Comparison of ENCODE assay signal across 20 cellular contexts in genomic region chr9:93801581-93802284, GRCh38.
DNase-seq lines count a peak whose midpoint lies in the region; ATAC-seq and TF ChIP-seq lines count a peak whose summit lies in the region.
"Had no signal": no experiment of that assay in that cellular context is flagged by ENCODE, and none has a peak within 500 bp of the region (broad histone marks: within the 10 kb centered on the region; RNA-seq: fewer than 3 reads in every experiment).

No MANE protein-coding gene starts in this region.

- TF ChIP-seq EP300 in esophagus muscularis mucosa (IDR thresholded peaks at IDR 0.05), result no peak

- no peaks in the 10 kb centered on the region for H3K36me3 ChIP-seq in esophagus muscularis mucosa
- no peaks in the 10 kb centered on the region for H3K36me3 ChIP-seq in upper lobe of right lung
- H3K36me3 ChIP-seq: BLaER1 treated with 17β-estradiol and CSF1 and Interleukin-3, amounts not matched to agents 10 nM and 100 nM had no signal

- H3K4me3 Mint-ChIP-seq in activated CD4-positive, alpha-beta T cell treated with anti-CD3 and anti-CD28 coated beads, Interleukin-2, amount 10 ng/mL, durations not matched to agents 24 days and 14 days, result no peak overlapping the region
- no peak overlapping the region for H3K4me3 Mint-ChIP-seq in activated CD4-positive, alpha-beta T cell treated with anti-CD3 and anti-CD28 coated beads for 36 hours
- no peak overlapping the region for H3K4me3 Mint-ChIP-seq in natural killer cell treated with Interleukin-12 subunit alpha and Interleukin-12 subunit beta and Interleukin-15 and Interleukin-18, amount 100 ng/mL, for 72 hours
- H3K4me3 Mint-ChIP-seq: B cell; CD4-positive, alpha-beta T cell; CD8-positive, alpha-beta T cell had no signal

- CTCF ChIA-PET in activated CD4-positive, alpha-beta T cell treated with anti-CD3 and anti-CD28 coated beads for 36 hours (lab: Charles Lee), result no interaction called here

- POLR2A ChIA-PET in activated CD4-positive, alpha-beta T cell treated with anti-CD3 and anti-CD28 coated beads for 36 hours (lab: Charles Lee), result no interaction called here

- no peak for TF ChIP-seq CTCF in esophagus muscularis mucosa (IDR thresholded peaks at IDR 0.05)
- no peak for TF ChIP-seq CTCF in upper lobe of right lung (IDR thresholded peaks at IDR 0.05)

- H3K4me1 Mint-ChIP-seq in activated CD4-positive, alpha-beta T cell treated with anti-CD3 and anti-CD28 coated beads, Interleukin-2, amount 10 ng/mL, durations not matched to agents 24 days and 14 days, result no peaks in the 10 kb centered on the region
- H3K4me1 Mint-ChIP-seq in activated CD4-positive, alpha-beta T cell treated with anti-CD3 and anti-CD28 coated beads for 36 hours, result no peaks in the 10 kb centered on the region
- H3K4me1 Mint-ChIP-seq in natural killer cell treated with Interleukin-12 subunit alpha and Interleukin-12 subunit beta and Interleukin-15 and Interleukin-18, amount 100 ng/mL, for 72 hours (ENCODE audit: low read depth in 2 of 2), result no peaks in the 10 kb centered on the region
- H3K4me1 Mint-ChIP-seq: B cell had no signal

- H3K27ac ChIP-seq in esophagus muscularis mucosa (replicated peaks in 1 of 4), result no peak overlapping the region
- H3K27ac ChIP-seq in upper lobe of right lung, result no peak overlapping the region
- H3K27ac ChIP-seq: 22Rv1; A549; BLaER1 treated with 17β-estradiol and CSF1 and Interleukin-3, amounts not matched to agents 10 nM and 100 nM; C4-2B had no signal

- H3K9me3 Mint-ChIP-seq in activated CD4-positive, alpha-beta T cell treated with anti-CD3 and anti-CD28 coated beads, Interleukin-2, amount 10 ng/mL, durations not matched to agents 24 days and 14 days, result no peaks in the 10 kb centered on the region
- H3K9me3 Mint-ChIP-seq in activated CD4-positive, alpha-beta T cell treated with anti-CD3 and anti-CD28 coated beads for 36 hours (ENCODE audit: low read depth), result peaks cover 9% of the 10 kb centered on the region
- peaks cover 9% of the 10 kb centered on the region for H3K9me3 Mint-ChIP-seq in natural killer cell treated with Interleukin-12 subunit alpha and Interleukin-12 subunit beta and Interleukin-15 and Interleukin-18, amount 100 ng/mL, for 72 hours

- H3K4me1 ChIP-seq in esophagus muscularis mucosa (no peaks in the 10 kb centered on the region), upper lobe of right lung (no peaks in the 10 kb centered on the region)
- H3K4me1 ChIP-seq: A549, Caco-2 had no signal

- WGBS in esophagus muscularis mucosa, result 86% methylated on average over 3 of the region's 7 CpGs

- H3K27me3 Mint-ChIP-seq in activated CD4-positive, alpha-beta T cell treated with anti-CD3 and anti-CD28 coated beads, Interleukin-2, amount 10 ng/mL, durations not matched to agents 24 days and 14 days, result peaks cover 6% of the 10 kb centered on the region
- peaks cover 32% of the 10 kb centered on the region for H3K27me3 Mint-ChIP-seq in activated CD4-positive, alpha-beta T cell treated with anti-CD3 and anti-CD28 coated beads for 36 hours
- peaks cover 18 to 47% of the 10 kb centered on the region in 2 donors for H3K27me3 Mint-ChIP-seq in natural killer cell treated with Interleukin-12 subunit alpha and Interleukin-12 subunit beta and Interleukin-15 and Interleukin-18, amount 100 ng/mL, for 72 hours

- TF ChIP-seq POLR2A in esophagus muscularis mucosa (IDR thresholded peaks at IDR 0.05; ENCODE audit: low read depth), result no peak

- H3K4me3 ChIP-seq in esophagus muscularis mucosa, result no peak overlapping the region
- H3K4me3 ChIP-seq in upper lobe of right lung, result no peak overlapping the region
- H3K4me3 ChIP-seq: A549; BLaER1 treated with 17β-estradiol and CSF1 and Interleukin-3, amounts not matched to agents 10 nM and 100 nM had no signal

- peak; percentile 28 for DNase-seq in activated CD4-positive, alpha-beta T cell treated with anti-CD3 and anti-CD28 coated beads, Interleukin-2, amount 10 ng/mL, durations not matched to agents 24 days and 14 days
- DNase-seq in activated CD4-positive, alpha-beta T cell treated with anti-CD3 and anti-CD28 coated beads for 36 hours, result no peak
- DNase-seq in esophagus muscularis mucosa (ENCODE audit: extremely low spot score), result peak; percentile 45
- DNase-seq in natural killer cell treated with Interleukin-12 subunit alpha and Interleukin-12 subunit beta and Interleukin-15 and Interleukin-18, amount 100 ng/mL, for 72 hours (ENCODE audit: low spot score), result no peak
- DNase-seq in upper lobe of right lung, result no peak
- no peak for DNase-seq in LoVo (ENCODE audit: low spot score)
- DNase-seq in hypothalamus (lab: John Stamatoyannopoulos, UW), result no peak
- DNase-seq: AML-193; Caco-2; Calu3; CD4-positive, alpha-beta T cell; DMS79 treated with DMSO at 0.1 percent for 48 hours; GF-D8 had no signal

- intact Hi-C loops in activated CD4-positive, alpha-beta T cell treated with anti-CD3 and anti-CD28 coated beads, Interleukin-2, amount 10 ng/mL, durations not matched to agents 24 days and 14 days (cut with micrococcal nuclease), result no loop called here
- intact Hi-C loops in activated CD4-positive, alpha-beta T cell treated with anti-CD3 and anti-CD28 coated beads for 36 hours (cut with DNase I, micrococcal nuclease), result no loop called here
- intact Hi-C loops in esophagus muscularis mucosa (cut with DNase I), result no loop called here
- intact Hi-C loops in upper lobe of right lung (cut with DNase I), result no loop called here

- no peak for ATAC-seq in activated CD4-positive, alpha-beta T cell treated with anti-CD3 and anti-CD28 coated beads for 36 hours
- ATAC-seq in natural killer cell treated with Interleukin-12 subunit alpha and Interleukin-12 subunit beta and Interleukin-15 and Interleukin-18, amount 100 ng/mL, for 72 hours, result peak; percentile 17 to 24
- peak; percentile 57 for ATAC-seq in upper lobe of right lung
- no peak for ATAC-seq in GM19351 (IDR thresholded peaks at IDR 0.05; ENCODE audit: unreplicated experiment)
- ATAC-seq: A549; CD8-positive, alpha-beta T cell had no signal

- H3K9me3 ChIP-seq in esophagus muscularis mucosa (peaks cover 0 to 8% (median 7%) of the 10 kb centered on the region in 4 donors), upper lobe of right lung (no peaks in the 10 kb centered on the region)
- H3K9me3 ChIP-seq: Caco-2 had no signal

- H3K36me3 Mint-ChIP-seq in activated CD4-positive, alpha-beta T cell treated with anti-CD3 and anti-CD28 coated beads, Interleukin-2, amount 10 ng/mL, durations not matched to agents 24 days and 14 days (ENCODE audit: low read depth), result no peaks in the 10 kb centered on the region
- H3K36me3 Mint-ChIP-seq in activated CD4-positive, alpha-beta T cell treated with anti-CD3 and anti-CD28 coated beads for 36 hours (ENCODE audit: low read depth), result no peaks in the 10 kb centered on the region
- H3K36me3 Mint-ChIP-seq in natural killer cell treated with Interleukin-12 subunit alpha and Interleukin-12 subunit beta and Interleukin-15 and Interleukin-18, amount 100 ng/mL, for 72 hours, result peaks cover 12% of the 10 kb centered on the region
- H3K36me3 Mint-ChIP-seq: CD8-positive, alpha-beta T cell had no signal

- peaks cover 0 to 25% (median 0%) of the 10 kb centered on the region in 4 donors for H3K27me3 ChIP-seq in esophagus muscularis mucosa
- H3K27me3 ChIP-seq in upper lobe of right lung, result no peaks in the 10 kb centered on the region
- H3K27me3 ChIP-seq: BLaER1 treated with 17β-estradiol and CSF1 and Interleukin-3, amounts not matched to agents 10 nM and 100 nM had no signal

- H3K27ac Mint-ChIP-seq in activated CD4-positive, alpha-beta T cell treated with anti-CD3 and anti-CD28 coated beads, Interleukin-2, amount 10 ng/mL, durations not matched to agents 24 days and 14 days, result no peak overlapping the region
- no peak overlapping the region for H3K27ac Mint-ChIP-seq in activated CD4-positive, alpha-beta T cell treated with anti-CD3 and anti-CD28 coated beads for 36 hours
- H3K27ac Mint-ChIP-seq in natural killer cell treated with Interleukin-12 subunit alpha and Interleukin-12 subunit beta and Interleukin-15 and Interleukin-18, amount 100 ng/mL, for 72 hours, result no peak overlapping the region
- H3K27ac Mint-ChIP-seq: B cell; CD4-positive, alpha-beta T cell; CD8-positive, alpha-beta T cell had no signal

Comparison
In these comparisons a context has a peak if more than half of its experiments do, and no peak if none do; other contexts are left out.
1. DNase-seq: peak in activated CD4-positive, alpha-beta T cell treated with anti-CD3 and anti-CD28 coated beads, Interleukin-2, amount 10 ng/mL, durations not matched to agents 24 days and 14 days (single experiment) and esophagus muscularis mucosa (single experiment); none in activated CD4-positive, alpha-beta T cell treated with anti-CD3 and anti-CD28 coated beads for 36 hours (single experiment), natural killer cell treated with Interleukin-12 subunit alpha and Interleukin-12 subunit beta and Interleukin-15 and Interleukin-18, amount 100 ng/mL, for 72 hours (single experiment), upper lobe of right lung (single experiment), LoVo (single experiment) and hypothalamus (0 of 51).
2. ATAC-seq: peak in natural killer cell treated with Interleukin-12 subunit alpha and Interleukin-12 subunit beta and Interleukin-15 and Interleukin-18, amount 100 ng/mL, for 72 hours (2 of 2) and upper lobe of right lung (single experiment); none in activated CD4-positive, alpha-beta T cell treated with anti-CD3 and anti-CD28 coated beads for 36 hours (single experiment) and GM19351 (single experiment).